8 cellular contexts compared by ENCODE assay signal in genomic region chr3:88150771-88151170, GRCh38. TPM values are rescaled to one million over a fixed set of nuclear protein-coding genes. Genes with fewer than 3 reads are reported as not detected.
A peak's percentile ranks its signal among the peaks of the same experiment; 100 is the strongest.
DNase-seq lines count a peak whose midpoint lies in the region; ATAC-seq and TF ChIP-seq lines count a peak whose summit lies in the region.

No MANE protein-coding gene starts in this region.

- ATAC-seq in stimulated activated naive B cell treated with anti-CD40 and anti-IgM and Interleukin-4, amounts not matched to agents 10 μg/mL and 1 μg/mL and 100 μg/mL, for 72 hours (replicated peaks): peak in 1 of 2 donors; percentile 19
- no peak for ATAC-seq in GM21526 (IDR thresholded peaks at IDR 0.05; ENCODE audit: low FRiP score, unreplicated experiment)

- H3K9me2 ChIP-seq in hepatocyte (replicated peaks; ENCODE audit: insufficient read depth): no peaks in the 10 kb centered on the region

- peak overlapping the region; percentile 79 for H3K4me2 ChIP-seq in hepatocyte

- TF ChIP-seq CTCF in WI38 (IDR thresholded peaks at IDR 0.05; ENCODE audit: low read depth, low read length) (no peak), hepatocyte (IDR thresholded peaks at IDR 0.05; ENCODE audit: poor library complexity) (no peak)

- H4K20me1 ChIP-seq in hepatocyte (ENCODE audit: insufficient read depth, poor library complexity, severe bottlenecking): peaks cover 8% of the 10 kb centered on the region

- peak overlapping the region; percentile 99 for H3K27ac Mint-ChIP-seq in T-helper 2 cell treated with Interferon-gamma antibody and Interleukin-4, amounts not matched to agents 5 μg/mL and 100 μg/mL, for 36 hours
- peak overlapping the region; percentile 99 for H3K27ac Mint-ChIP-seq in stimulated activated naive B cell treated with anti-CD40 and anti-IgM and Interleukin-4, amounts not matched to agents 10 μg/mL and 1 μg/mL and 100 μg/mL, for 72 hours

- peaks cover 67% of the 10 kb centered on the region for H3K79me2 ChIP-seq in hepatocyte

- peaks cover 17% of the 10 kb centered on the region for H3K36me3 Mint-ChIP-seq in T-helper 2 cell treated with Interferon-gamma antibody and Interleukin-4, amounts not matched to agents 5 μg/mL and 100 μg/mL, for 36 hours (ENCODE audit: low read depth)
- peaks cover 10 to 20% of the 10 kb centered on the region in 2 donors for H3K36me3 Mint-ChIP-seq in stimulated activated naive B cell treated with anti-CD40 and anti-IgM and Interleukin-4, amounts not matched to agents 10 μg/mL and 1 μg/mL and 100 μg/mL, for 72 hours

- peak overlapping the region; percentile 98 for H3K4me3 Mint-ChIP-seq in T-helper 2 cell treated with Interferon-gamma antibody and Interleukin-4, amounts not matched to agents 5 μg/mL and 100 μg/mL, for 36 hours
- peak overlapping the region; percentile 95 to 98 for H3K4me3 Mint-ChIP-seq in stimulated activated naive B cell treated with anti-CD40 and anti-IgM and Interleukin-4, amounts not matched to agents 10 μg/mL and 1 μg/mL and 100 μg/mL, for 72 hours

- H2AFZ ChIP-seq in hepatocyte: peak overlapping the region; percentile 95

- no peaks in the 10 kb centered on the region for H3K9me3 Mint-ChIP-seq in T-helper 2 cell treated with Interferon-gamma antibody and Interleukin-4, amounts not matched to agents 5 μg/mL and 100 μg/mL, for 36 hours
- H3K9me3 Mint-ChIP-seq in stimulated activated naive B cell treated with anti-CD40 and anti-IgM and Interleukin-4, amounts not matched to agents 10 μg/mL and 1 μg/mL and 100 μg/mL, for 72 hours: no peaks in the 10 kb centered on the region

- H3K4me1 Mint-ChIP-seq in T-helper 2 cell treated with Interferon-gamma antibody and Interleukin-4, amounts not matched to agents 5 μg/mL and 100 μg/mL, for 36 hours (ENCODE audit: low read depth): peaks cover 33% of the 10 kb centered on the region
- H3K4me1 Mint-ChIP-seq in stimulated activated naive B cell treated with anti-CD40 and anti-IgM and Interleukin-4, amounts not matched to agents 10 μg/mL and 1 μg/mL and 100 μg/mL, for 72 hours: peaks cover 26 to 42% of the 10 kb centered on the region in 2 donors

- H3K27ac ChIP-seq in hepatocyte: peak overlapping the region; percentile 90

- no peaks in the 10 kb centered on the region for H3K4me1 ChIP-seq in hepatocyte (ENCODE audit: insufficient read depth)

- H3K27me3 Mint-ChIP-seq in T-helper 2 cell treated with Interferon-gamma antibody and Interleukin-4, amounts not matched to agents 5 μg/mL and 100 μg/mL, for 36 hours (ENCODE audit: low read depth): no peaks in the 10 kb centered on the region
- H3K27me3 Mint-ChIP-seq in stimulated activated naive B cell treated with anti-CD40 and anti-IgM and Interleukin-4, amounts not matched to agents 10 μg/mL and 1 μg/mL and 100 μg/mL, for 72 hours: no peaks in the 10 kb centered on the region

- WGBS in hepatocyte (ENCODE audit: low lambda C conversion rate, missing lambda C conversion rate): 1% methylated on average over 7 of the region's 7 CpGs

- no peaks in the 10 kb centered on the region for H3K27me3 ChIP-seq in hepatocyte

- no peaks in the 10 kb centered on the region for H3K9me3 ChIP-seq in hepatocyte (ENCODE audit: low read depth)

- no peak for DNase-seq in T-helper 2 cell treated with Interferon-gamma antibody and Interleukin-4, amounts not matched to agents 5 μg/mL and 100 μg/mL, for 36 hours (ENCODE audit: low spot score)
- DNase-seq in T-helper 2 cell (no peak), hepatocyte (ENCODE audit: low spot score) (no peak), AG08395 (ENCODE audit: low spot score) (no peak)
- DNase-seq in stimulated activated naive B cell treated with anti-CD40 and anti-IgM and Interleukin-4, amounts not matched to agents 10 μg/mL and 1 μg/mL and 100 μg/mL, for 72 hours: no peak
- no peak for DNase-seq in activated CD8-positive, alpha-beta memory T cell treated with anti-CD3 and anti-CD28 coated beads, Interleukin-2, amount 50 U/mL, for 4 hours

- H3K4me3 ChIP-seq in WI38 (ENCODE audit: low read depth, low read length): peak overlapping the region; percentile 74
- peak overlapping the region; percentile 52 for H3K4me3 ChIP-seq in hepatocyte

- H3K36me3 ChIP-seq in hepatocyte (replicated peaks; ENCODE audit: insufficient read depth, low read depth): no peaks in the 10 kb centered on the region

RNA-seq across cellular contexts. Expression of gene C3orf38, which starts 1.0 kb away (rescaled TPM):
- 27.5 and 35.5 TPM in 2 replicates for total RNA-seq in hepatocyte
- 15.3 and 21.8 TPM in 2 replicates for polyA plus RNA-seq in hepatocyte
